In the genomic region with DNA sequence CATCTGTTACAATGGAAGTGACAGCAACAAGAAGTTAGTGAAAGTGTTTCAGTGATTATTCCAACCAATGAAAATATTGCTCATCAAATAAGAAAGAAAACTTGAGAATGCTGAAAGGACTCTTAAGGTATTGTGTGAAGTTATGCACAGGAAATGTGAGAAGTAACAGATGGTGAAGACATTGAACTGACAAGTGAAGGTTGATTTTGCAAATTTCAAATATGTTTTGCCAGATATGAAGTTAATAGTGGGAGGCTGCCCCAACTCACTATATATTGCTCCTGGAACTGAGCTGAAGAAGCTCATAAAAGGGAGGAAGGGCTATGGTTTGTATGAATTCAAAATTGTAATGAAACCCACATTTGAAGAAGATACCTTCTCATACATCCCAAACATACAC, we compare ENCODE assay signal across 12 cellular contexts.
"Had no signal": no experiment of that assay in that cellular context is flagged by ENCODE, and none has a peak within 500 bp of the region (broad histone marks: within the 10 kb centered on the region; RNA-seq: fewer than 3 reads in every experiment).

No MANE protein-coding gene starts in this region.

- H3K36me3 Mint-ChIP-seq: activated CD4-positive, alpha-beta memory T cell treated with anti-CD3 and anti-CD28 coated beads for 36 hours; mesothelial cell of epicardium had no signal

- H3K27me3 Mint-ChIP-seq: activated CD4-positive, alpha-beta memory T cell treated with anti-CD3 and anti-CD28 coated beads for 36 hours; activated naive CD8-positive, alpha-beta T cell; effector memory CD8-positive, alpha-beta T cell; stimulated activated naive CD8-positive, alpha-beta T cell treated with anti-CD3 and anti-CD28 coated beads, Interleukin-15, Interleukin-2, amounts not matched to agents 100 ng/mL and 50 ng/mL, for 24 hours had no signal

- H3K27ac Mint-ChIP-seq: activated CD4-positive, alpha-beta memory T cell treated with anti-CD3 and anti-CD28 coated beads for 36 hours; activated naive CD8-positive, alpha-beta T cell; activated T-helper 1 cell treated with anti-CD3 and anti-CD28 coated beads, Interleukin-12 subunit alpha, Interleukin-12 subunit beta, Interleukin-2, Interleukin-4 antibody, amounts not matched to agents 30 ng/mL and 10 ng/mL and 1 ng/mL, durations not matched to agents 14 hours and 24 hours and 36 hours; stimulated activated naive CD8-positive, alpha-beta T cell treated with anti-CD3 and anti-CD28 coated beads, Interleukin-15, Interleukin-2, amounts not matched to agents 100 ng/mL and 50 ng/mL, for 24 hours had no signal

- H3K4me3 Mint-ChIP-seq: activated CD4-positive, alpha-beta memory T cell treated with anti-CD3 and anti-CD28 coated beads for 36 hours; activated naive CD8-positive, alpha-beta T cell; activated T-helper 1 cell treated with anti-CD3 and anti-CD28 coated beads, Interleukin-12 subunit alpha, Interleukin-12 subunit beta, Interleukin-2, Interleukin-4 antibody, amounts not matched to agents 30 ng/mL and 10 ng/mL and 1 ng/mL, durations not matched to agents 14 hours and 24 hours and 36 hours; effector memory CD8-positive, alpha-beta T cell; mesothelial cell of epicardium; neural crest cell; stimulated activated naive CD8-positive, alpha-beta T cell treated with anti-CD3 and anti-CD28 coated beads, Interleukin-15, Interleukin-2, amounts not matched to agents 100 ng/mL and 50 ng/mL, for 24 hours had no signal

- H3K9me3 Mint-ChIP-seq: activated CD4-positive, alpha-beta memory T cell treated with anti-CD3 and anti-CD28 coated beads for 36 hours; activated T-helper 1 cell treated with anti-CD3 and anti-CD28 coated beads, Interleukin-12 subunit alpha, Interleukin-12 subunit beta, Interleukin-2, Interleukin-4 antibody, amounts not matched to agents 30 ng/mL and 10 ng/mL and 1 ng/mL, durations not matched to agents 14 hours and 24 hours and 36 hours; effector memory CD8-positive, alpha-beta T cell; mesothelial cell of epicardium; stimulated activated naive CD8-positive, alpha-beta T cell treated with anti-CD3 and anti-CD28 coated beads, Interleukin-15, Interleukin-2, amounts not matched to agents 100 ng/mL and 50 ng/mL, for 24 hours had no signal

- ATAC-seq: effector memory CD8-positive, alpha-beta T cell had no signal

- FAIRE-seq: TTC549 had no signal

- DNase-seq: activated CD4-positive, alpha-beta memory T cell treated with anti-CD3 and anti-CD28 coated beads for 36 hours; activated CD4-positive, alpha-beta T cell treated with anti-CD3 and anti-CD28 coated beads for 4 hours; activated gamma-delta T cell treated with Interleukin-2 at 50 U/mL for 16 hours; activated T-cell treated with anti-CD3 and anti-CD28 coated beads for 4 hours; effector memory CD8-positive, alpha-beta T cell; transverse colon had no signal
